In genomic region chr5:58444805-58445204, GRCh38 we compare ENCODE assay signal across 27 cellular contexts. TPM values are rescaled to one million over a fixed set of nuclear protein-coding genes. Genes with fewer than 3 reads are reported as not detected.
"Had no signal": no experiment of that assay in that cellular context is flagged by ENCODE, and none has a peak within 500 bp of the region (broad histone marks: within the 10 kb centered on the region; RNA-seq: fewer than 3 reads in every experiment).

No MANE protein-coding gene starts in this region.

- H3K27me3 ChIP-seq: ascending aorta, body of pancreas, cardiac muscle cell, SJSA1 had no signal

- H3K4me3 ChIP-seq: ascending aorta, body of pancreas, cardiac muscle cell, K562, SJSA1 had no signal

- H3K4me1 ChIP-seq: ascending aorta, SJSA1 had no signal

- H3K27ac ChIP-seq: ascending aorta, body of pancreas, cardiac muscle cell, SJSA1 had no signal

- ATAC-seq: activated CD4-positive, alpha-beta T cell treated with anti-CD3 and anti-CD28 coated beads for 36 hours; activated CD4-positive, CD25-positive, alpha-beta regulatory T cell treated with anti-CD3 and anti-CD28 coated beads, Interleukin-2, amount 50 U/mL, for 24 hours; activated CD8-positive, alpha-beta T cell treated with anti-CD3 and anti-CD28 coated beads, Interleukin-2, amount 10 ng/mL, durations not matched to agents 7 days and 5 days; body of pancreas; K562 had no signal

- H3K9me3 ChIP-seq: ascending aorta, body of pancreas, SJSA1, SK-N-SH had no signal

- DNase-seq: activated CD4-positive, alpha-beta T cell treated with anti-CD3 and anti-CD28 coated beads for 36 hours; activated CD4-positive, alpha-beta T cell treated with anti-CD3 and anti-CD28 coated beads, Interleukin-2, amount 10 ng/mL, durations not matched to agents 7 days and 5 days; activated CD4-positive, alpha-beta T cell treated with anti-CD3 and anti-CD28 coated beads, Interleukin-2, amount 50 U/mL, for 48 hours; activated CD8-positive, alpha-beta T cell treated with anti-CD3 and anti-CD28 coated beads, Interleukin-2, amount 10 ng/mL, durations not matched to agents 7 days and 5 days; activated gamma-delta T cell; activated naive CD4-positive, alpha-beta T cell treated with Interleukin-2 at 50 U/mL for 16 hours; activated naive CD8-positive, alpha-beta T cell treated with anti-CD3 and anti-CD28 coated beads, Interleukin-2, amount 10 ng/mL, durations not matched to agents 7 days and 5 days; activated T-cell treated with anti-CD3 and anti-CD28 coated beads, Interleukin-2, amount 50 U/mL, for 24 hours; amygdala; body of pancreas; NCI-H1105; NCI-H1417 treated with DMSO at 0.1 percent for 48 hours; NCI-H187 treated with DMSO at 0.1 percent for 48 hours; NCI-H2081; NCI-H345; NCI-H524 treated with DMSO at 0.1 percent for 48 hours; NK-92 treated with Interleukin-12 subunit alpha and Interleukin-12 subunit beta, amount 100 ng/mL, for 24 hours; SHP77 treated with DMSO at 0.1 percent for 48 hours; SK-N-SH had no signal

- H3K36me3 ChIP-seq: ascending aorta, cardiac muscle cell, SJSA1 had no signal

RNA-seq across cellular contexts. Expression of gene GAPT, which starts 46.4 kb away (rescaled TPM):
- total RNA-seq: activated CD4-positive, alpha-beta T cell treated with anti-CD3 and anti-CD28 coated beads for 36 hours; activated CD4-positive, alpha-beta T cell treated with anti-CD3 and anti-CD28 coated beads, Interleukin-2, amount 10 ng/mL, durations not matched to agents 7 days and 5 days; activated CD8-positive, alpha-beta T cell treated with anti-CD3 and anti-CD28 coated beads, Interleukin-2, amount 10 ng/mL, durations not matched to agents 7 days and 5 days; activated T-helper 2 cell treated with anti-CD3 and anti-CD28 coated beads, Interferon-gamma antibody, Interleukin-2, Interleukin-4, amounts not matched to agents 10 μg/mL and 5 μg/mL and 100 μg/mL, durations not matched to agents 14 hours and 24 hours and 36 hours; ascending aorta; cardiac muscle cell; K562; MCF 10A; NCI-H460; SJSA1 had no signal
